ENCODE assay signal across 8 cellular contexts in genomic region chr12:82686223-82687019, GRCh38. TPM values are rescaled to one million over a fixed set of nuclear protein-coding genes. Genes with fewer than 3 reads are reported as not detected.
DNase-seq lines count a peak whose midpoint lies in the region; TF ChIP-seq lines count a peak whose summit lies in the region.

TMTC2 (plus strand) TSS chr12:82686906.

- peaks cover 29% of the 10 kb centered on the region for H3K4me1 ChIP-seq in suprapubic skin

- no peak for TF ChIP-seq EP300 in suprapubic skin (IDR thresholded peaks at IDR 0.05)

- H3K27me3 ChIP-seq in suprapubic skin: no peaks in the 10 kb centered on the region

- no peak for TF ChIP-seq CTCF in HFF-Myc (IDR thresholded peaks at IDR 0.05; ENCODE audit: low read depth, low read length, missing control alignments)
- TF ChIP-seq CTCF in suprapubic skin (IDR thresholded peaks at IDR 0.05): no peak

- peaks cover 5% of the 10 kb centered on the region for H3K27me3 Mint-ChIP-seq in activated naive CD4-positive, alpha-beta T cell treated with anti-CD3 and anti-CD28 coated beads, Interleukin-2, amount 50 U/mL, for 24 hours

- no peaks in the 10 kb centered on the region for H3K36me3 ChIP-seq in SK-N-MC (ENCODE audit: insufficient read depth, low read length)
- no peaks in the 10 kb centered on the region for H3K36me3 ChIP-seq in suprapubic skin

- H3K27ac ChIP-seq in SK-N-MC (no peak within 1 kb of the TSS), suprapubic skin (peak within 1 kb of the TSS; percentile 88)

- H3K9ac ChIP-seq in SK-N-MC (ENCODE audit: insufficient read length): no peak within 1 kb of the TSS

- no peaks in the 10 kb centered on the region for H3K9me3 ChIP-seq in SK-N-MC (ENCODE audit: low read depth, low read length)
- no peaks in the 10 kb centered on the region for H3K9me3 ChIP-seq in suprapubic skin

- no peaks in the 10 kb centered on the region for H3K9me3 Mint-ChIP-seq in activated naive CD4-positive, alpha-beta T cell treated with anti-CD3 and anti-CD28 coated beads, Interleukin-2, amount 50 U/mL, for 24 hours

- H3K4me3 ChIP-seq in HFF-Myc (replicated peaks; ENCODE audit: low read depth, low read length): peak within 1 kb of the TSS; percentile 76
- peak within 1 kb of the TSS; percentile 86 for H3K4me3 ChIP-seq in SK-N-MC
- H3K4me3 ChIP-seq in suprapubic skin: peak within 1 kb of the TSS; percentile 71

- H3K4me1 Mint-ChIP-seq in activated naive CD4-positive, alpha-beta T cell treated with anti-CD3 and anti-CD28 coated beads, Interleukin-2, amount 50 U/mL, for 24 hours: peaks cover 8% of the 10 kb centered on the region

- H3K27ac Mint-ChIP-seq in activated naive CD4-positive, alpha-beta T cell treated with anti-CD3 and anti-CD28 coated beads, Interleukin-2, amount 50 U/mL, for 24 hours: peak within 1 kb of the TSS; percentile 94

- peak within 1 kb of the TSS; percentile 96 for H3K4me3 Mint-ChIP-seq in activated naive CD4-positive, alpha-beta T cell treated with anti-CD3 and anti-CD28 coated beads, Interleukin-2, amount 50 U/mL, for 24 hours

- TF ChIP-seq POLR2A in suprapubic skin (IDR thresholded peaks at IDR 0.05): no peak

- under 1% methylated on average over 35 of the region's 35 CpGs for WGBS in suprapubic skin

- H3K36me3 Mint-ChIP-seq in activated naive CD4-positive, alpha-beta T cell treated with anti-CD3 and anti-CD28 coated beads, Interleukin-2, amount 50 U/mL, for 24 hours: no peaks in the 10 kb centered on the region

- DNase-seq in GM04504 (ENCODE audit: low read depth): peak; percentile 74
- peak; percentile 63 for DNase-seq in HFF-Myc (ENCODE audit: extremely low read depth, low read depth)
- peak; percentile 66 for DNase-seq in MV-4-11 (lab: John Stamatoyannopoulos, UW)
- no peak for DNase-seq in SK-N-MC (ENCODE audit: low read depth, low spot score)
- peak; percentile 99 for DNase-seq in globus pallidus (ENCODE audit: low spot score)
- DNase-seq in occipital lobe (lab: John Stamatoyannopoulos, UW): peak; percentile 96
- DNase-seq in suprapubic skin (ENCODE audit: low spot score in 2 of 2): peak; percentile 94

RNA-seq across cellular contexts. Expression of gene TMTC2, which starts in this region (rescaled TPM):
- total RNA-seq in occipital lobe (22.9 TPM), suprapubic skin (10 to 100 TPM; 16.7 to 21.1 (median 18.9) TPM)
